Comparison of ENCODE assay signal across 26 cellular contexts in the genomic region with DNA sequence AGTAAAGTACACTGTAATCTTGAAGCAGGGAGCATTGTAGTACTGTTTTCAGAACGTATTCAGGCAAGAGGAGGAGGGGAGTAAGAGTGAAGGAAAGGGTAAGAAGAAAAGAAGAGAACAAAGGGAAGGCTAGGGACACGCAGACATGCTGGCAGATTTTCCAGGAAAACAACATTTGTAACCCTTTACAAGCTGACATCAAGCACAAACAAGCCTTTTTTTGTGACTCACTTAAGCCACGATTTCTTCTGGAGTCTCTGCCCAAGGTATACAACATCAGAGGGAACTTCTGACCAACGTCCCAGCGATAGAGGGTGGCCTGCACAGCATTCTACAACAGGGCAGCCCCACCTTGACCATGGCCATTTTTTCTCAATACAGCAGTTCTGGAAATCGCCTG.
DNase-seq lines count a peak whose midpoint lies in the region; ATAC-seq, FAIRE-seq and TF ChIP-seq lines count a peak whose summit lies in the region.
"Had no signal": no experiment of that assay in that cellular context is flagged by ENCODE, and none has a peak within 500 bp of the region (broad histone marks: within the 10 kb centered on the region; RNA-seq: fewer than 3 reads in every experiment).

No MANE protein-coding gene starts in this region.

- H3K36me3 ChIP-seq in H1 (ENCODE audit: control insufficient read depth in 2 of 4, insufficient read depth in 4 of 4, low read length in 3 of 4), result no peaks in the 10 kb centered on the region
- peaks cover 5 to 14% of the 10 kb centered on the region in 2 donors for H3K36me3 ChIP-seq in prostate gland

- peak overlapping the region; percentile 19 to 31 (median 21) for H3K27ac Mint-ChIP-seq in nephron
- H3K27ac Mint-ChIP-seq: CD8-positive, alpha-beta T cell; GM23338 had no signal

- no peak overlapping the region for H3K4me2 ChIP-seq in H1 (ENCODE audit: insufficient read depth in 1 of 2, low read depth in 2 of 2, low read length in 2 of 2)
- H3K4me2 ChIP-seq: GM23338, KMS-11 had no signal

- no peak overlapping the region for H3K18ac ChIP-seq in H1 (ENCODE audit: extremely low read depth, low read length)

- H2AK5ac ChIP-seq in H1 (ENCODE audit: low read depth, low read length), result no peak overlapping the region

- H2AFZ ChIP-seq in H1 (ENCODE audit: low read length), result 0 out of 2 replicates have a peak overlapping the region, but pooled peaks have one; percentile 11
- H2AFZ ChIP-seq: GM23338 had no signal

- CTCF ChIA-PET in H1 (lab: Charles Lee; ENCODE audit: partially characterized antibody), result interaction anchor here (1.3 to 2.5 kb wide), 2 partner anchors 10 to 18 kb away, joined by 3 to 10 read pairs; no protein-coding TSS in a partner anchor

- DNase-seq in NCI-H2107 treated with DMSO at 0.1 percent for 48 hours (lab: John Stamatoyannopoulos, UW; ENCODE audit: unreplicated experiment) (peak; percentile 11), NCI-H2107 (lab: John Stamatoyannopoulos, UW) (no peak), H1 (ENCODE audit: low read depth in 1 of 2, low spot score in 2 of 2) (no peak), sciatic nerve (ENCODE audit: low spot score) (no peak), UCSD-AML1 (lab: John Stamatoyannopoulos, UW; ENCODE audit: unreplicated experiment) (no peak), prostate gland (ENCODE audit: low spot score) (no peak)
- DNase-seq: ACHN; C1 segment of cervical spinal cord; Calu3; CD8-positive, alpha-beta T cell; NCI-H1105; NCI-H146; NCI-H2081; NCI-H510A; NK-92 treated with Interleukin-12 subunit alpha and Interleukin-12 subunit beta, amount 100 ng/mL, for 24 hours; SHP77 treated with DMSO at 0.1 percent for 48 hours had no signal

- no peaks in the 10 kb centered on the region for H3K27me3 ChIP-seq in H1 (replicated peaks in 1 of 4; ENCODE audit: control insufficient read depth in 3 of 4, extremely low read depth in 1 of 4, insufficient read depth in 3 of 4, low read length in 3 of 4)
- no peaks in the 10 kb centered on the region for H3K27me3 ChIP-seq in prostate gland (replicated peaks; ENCODE audit: insufficient read depth)

- H3K23me2 ChIP-seq in H1 (ENCODE audit: low read depth, low read length), result no peaks in the 10 kb centered on the region

- H4K8ac ChIP-seq in H1 (ENCODE audit: extremely low read depth, insufficient read depth, low read length), result no peak overlapping the region

- no peak overlapping the region for H2BK5ac ChIP-seq in H1 (ENCODE audit: low read depth, low read length)

- no peak overlapping the region for H3K27ac ChIP-seq in H1 (ENCODE audit: low read depth, low read length)
- peak overlapping the region in 1 of 2 donors; percentile 1 for H3K27ac ChIP-seq in prostate gland
- H3K27ac ChIP-seq: 22Rv1, KMS-11, RWPE1 had no signal

- H3K4me1 ChIP-seq in H1 (replicated peaks in 1 of 4; ENCODE audit: control insufficient read depth in 3 of 4, insufficient read depth in 4 of 4, low read length in 3 of 4) (no peaks in the 10 kb centered on the region), prostate gland (replicated peaks) (no peaks in the 10 kb centered on the region)

- H3K4me3 ChIP-seq in H1 (ENCODE audit: extremely low read depth in 1 of 4, insufficient read depth in 2 of 4, low read depth in 3 of 4, low read length in 4 of 4), result no peak overlapping the region
- no peak overlapping the region for H3K4me3 ChIP-seq in prostate gland
- H3K4me3 ChIP-seq: GM23338 had no signal

- H3K14ac ChIP-seq in H1 (ENCODE audit: insufficient read length), result no peak overlapping the region

- no peak overlapping the region for H3K9ac ChIP-seq in H1 (replicated peaks in 1 of 4; ENCODE audit: extremely low read depth in 1 of 4, low read depth in 3 of 4, low read length in 3 of 4)
- H3K9ac ChIP-seq: KMS-11 had no signal

- no peak overlapping the region for H3K4ac ChIP-seq in H1 (replicated peaks; ENCODE audit: insufficient read length, low read depth, low read length)

- no peaks in the 10 kb centered on the region for H3K27me3 Mint-ChIP-seq in nephron (ENCODE audit: low read depth)

- no peaks in the 10 kb centered on the region for H3K79me1 ChIP-seq in H1 (ENCODE audit: low read depth, low read length)

- no peak overlapping the region for H3K23ac ChIP-seq in H1 (ENCODE audit: insufficient read length)

- no peak overlapping the region for H3K56ac ChIP-seq in H1 (replicated peaks; ENCODE audit: insufficient read length, low read depth, low read length)

- no peak overlapping the region for H2BK20ac ChIP-seq in H1 (ENCODE audit: low read length)

- 81% methylated on average over 6 of the region's 6 CpGs; no CpG with 5 or more reads in 1 of the 2 experiments for WGBS in H1 (ENCODE audit: extremely low coverage in 1 of 2, insufficient coverage in 1 of 2, insufficient read length in 1 of 2, insufficient replicate concordance in 2 of 2, low coverage in 1 of 2, low lambda C conversion rate in 2 of 2, missing lambda C conversion rate in 1 of 2), 2 experiments
- WGBS in prostate gland, result 20% methylated on average over 6 of the region's 6 CpGs

- H2BK12ac ChIP-seq in H1 (ENCODE audit: low read depth, low read length), result no peak overlapping the region

- TF ChIP-seq POLR2A in H1 (IDR thresholded peaks at IDR 0.05; ENCODE audit: control extremely low read depth in 1 of 2, low read depth in 2 of 2, low read length in 2 of 2) (no peak), prostate gland (IDR thresholded peaks at IDR 0.05) (no peak)

- H4K5ac ChIP-seq in H1 (ENCODE audit: insufficient read length, low read depth, low read length), result no peak overlapping the region

- H3K9me3 Mint-ChIP-seq in nephron, result no peaks in the 10 kb centered on the region
- H3K9me3 Mint-ChIP-seq: CD8-positive, alpha-beta T cell; GM23338 had no signal

- intact Hi-C loops in sciatic nerve (cut with DNase I) (no loop called here), prostate gland (cut with DNase I) (no loop called here)

- H4K20me1 ChIP-seq in H1 (replicated peaks in 1 of 2; ENCODE audit: control insufficient read depth in 1 of 2, insufficient read depth in 2 of 2, low read length in 2 of 2), result no peaks in the 10 kb centered on the region

- POLR2A ChIA-PET in H1 (lab: Charles Lee; ENCODE audit: partially characterized antibody), result interaction anchor here (0.6 to 1.0 kb wide), 2 partner anchors 12 to 205 kb away, joined by 3 read pairs; no protein-coding TSS in a partner anchor

- H3K9me3 ChIP-seq in H1 (ENCODE audit: insufficient read depth in 2 of 2, low read depth in 1 of 2, low read length in 1 of 2), result no peaks in the 10 kb centered on the region; a peak in 1 of 4 replicates
- no peaks in the 10 kb centered on the region for H3K9me3 ChIP-seq in prostate gland

- H3K4me3 Mint-ChIP-seq in nephron, result no peak overlapping the region
- H3K4me3 Mint-ChIP-seq: CD8-positive, alpha-beta T cell; GM23338 had no signal

- no peaks in the 10 kb centered on the region for H3K79me2 ChIP-seq in H1 (ENCODE audit: control insufficient read depth in 1 of 2, insufficient read depth in 2 of 2, low read length in 2 of 2)

- H3K36me3 Mint-ChIP-seq in nephron (ENCODE audit: low read depth), result peaks cover 78% of the 10 kb centered on the region
- H3K36me3 Mint-ChIP-seq: CD8-positive, alpha-beta T cell had no signal

- no peak overlapping the region for H2BK120ac ChIP-seq in H1 (replicated peaks; ENCODE audit: low read depth, low read length)

- ATAC-seq in sciatic nerve (peak; percentile 32), HG03520 (IDR thresholded peaks at IDR 0.05; ENCODE audit: unreplicated experiment) (no peak)
- ATAC-seq: CD8-positive, alpha-beta T cell; GM23338; HCT116 had no signal

- FAIRE-seq in H1 (lab: Jason Lieb, UNC), result no peak
- FAIRE-seq: G401.6, GM12892, HTR-8/SVneo had no signal

- TF ChIP-seq RAD21 in H1 (IDR thresholded peaks at IDR 0.05 in 1 of 2, conservative IDR thresholded peaks at IDR 0.05 in 1 of 2; ENCODE audit: low read depth in 2 of 2, low read length in 2 of 2), result no peak

- no peak overlapping the region for H2BK15ac ChIP-seq in H1 (ENCODE audit: low read length)

- peaks cover 8% of the 10 kb centered on the region for H3K4me1 Mint-ChIP-seq in nephron

- no peak for TF ChIP-seq CTCF in H1 (IDR thresholded peaks at IDR 0.05; ENCODE audit: control extremely low read depth in 1 of 3, insufficient read depth in 1 of 3, low read depth in 1 of 3, low read length in 3 of 3)
- no peak for TF ChIP-seq CTCF in nephron (IDR thresholded peaks at IDR 0.05; ENCODE audit: unreplicated experiment in 3 of 3)
- TF ChIP-seq CTCF in prostate gland (IDR thresholded peaks at IDR 0.05), result no peak

- TF ChIP-seq EP300 in H1 (IDR thresholded peaks at IDR 0.05; ENCODE audit: borderline replicate concordance in 1 of 2, low read depth in 2 of 2, low read length in 2 of 2), result no peak

- H4K91ac ChIP-seq in H1 (replicated peaks; ENCODE audit: insufficient read length, low read length), result no peak overlapping the region

TF ChIP-seq in H1, 55 proteins besides CTCF, POLR2A, EP300 and RAD21 (continues in another document):
- no peak for TF ChIP-seq SIRT6 (IDR thresholded peaks at IDR 0.05; ENCODE audit: low read length)
